Comparison of ENCODE assay signal across 12 cellular contexts in genomic region chr6:26366504-26366903, GRCh38. TPM values are rescaled to one million over a fixed set of nuclear protein-coding genes. Genes with fewer than 3 reads are reported as not detected.
DNase-seq lines count a peak whose midpoint lies in the region; TF ChIP-seq lines count a peak whose summit lies in the region.
"Had no signal": no experiment of that assay in that cellular context is flagged by ENCODE, and none has a peak within 500 bp of the region (broad histone marks: within the 10 kb centered on the region; RNA-seq: fewer than 3 reads in every experiment).

No MANE protein-coding gene starts in this region.

- no peaks in the 10 kb centered on the region for H3K27me3 ChIP-seq in mononuclear cell (ENCODE audit: insufficient read depth, low read length)

- H3K36me3 Mint-ChIP-seq in CD14-positive monocyte: peaks cover 32% of the 10 kb centered on the region in 2 donors

- H3K27me3 Mint-ChIP-seq in CD14-positive monocyte (ENCODE audit: low read depth in 3 of 3): peaks cover 0 to under 1% (median 0%) of the 10 kb centered on the region in 3 donors
- H3K27me3 Mint-ChIP-seq: activated CD4-positive, alpha-beta T cell treated with anti-CD3 and anti-CD28 coated beads, Interleukin-2, amount 10 ng/mL, durations not matched to agents 7 days and 5 days had no signal

- peak overlapping the region; percentile 50 to 91 (median 78) for H3K27ac Mint-ChIP-seq in CD14-positive monocyte

- H3K4me1 ChIP-seq in mononuclear cell (ENCODE audit: insufficient read depth, low read length): peaks cover 42% of the 10 kb centered on the region

- H3K4me3 Mint-ChIP-seq in CD14-positive monocyte: peak overlapping the region; percentile 37 to 84
- H3K4me3 Mint-ChIP-seq: activated CD4-positive, alpha-beta T cell treated with anti-CD3 and anti-CD28 coated beads, Interleukin-2, amount 10 ng/mL, durations not matched to agents 7 days and 5 days had no signal

- TF ChIP-seq CTCF in CD14-positive monocyte (IDR thresholded peaks at IDR 0.05) (no peak), GM12864 (IDR thresholded peaks at IDR 0.05; ENCODE audit: low read depth, low read length, missing control alignments) (no peak)

- no peaks in the 10 kb centered on the region for H3K9me3 ChIP-seq in mononuclear cell (ENCODE audit: low read depth, low read length)

- H3K4me3 ChIP-seq in GM12864 (ENCODE audit: low read depth, low read length) (peak overlapping the region; percentile 81), mononuclear cell (ENCODE audit: low read length) (peak overlapping the region; percentile 70)

- DNase-seq in CD14-positive monocyte (ENCODE audit: low spot score): no peak
- DNase-seq in GM12864 (ENCODE audit: low read depth): no peak
- peak; percentile 15 for DNase-seq in SHP77 treated with DMSO at 0.1 percent for 48 hours (lab: John Stamatoyannopoulos, UW)
- no peak for DNase-seq in NCI-H1105 treated with DMSO at 0.1 percent for 48 hours (lab: John Stamatoyannopoulos, UW)
- DNase-seq in NCI-H2029 (lab: John Stamatoyannopoulos, UW): no peak
- DNase-seq in NCI-H2196 (lab: John Stamatoyannopoulos, UW; ENCODE audit: unreplicated experiment): no peak
- DNase-seq in NCI-H187 (lab: John Stamatoyannopoulos, UW): no peak
- DNase-seq: activated CD4-positive, alpha-beta T cell treated with anti-CD3 and anti-CD28 coated beads, Interleukin-2, amount 10 ng/mL, durations not matched to agents 7 days and 5 days; central memory CD4-positive, alpha-beta T cell; NCI-H748 treated with DMSO at 0.1 percent for 48 hours; posterior cingulate gyrus had no signal

- intact Hi-C loops in CD14-positive monocyte (cut with micrococcal nuclease): loop anchor here in 1 of 2 donors (5.0 kb wide), 1 partner anchor 36 kb away; the partner anchor contains the start of gene BTN3A1

- peaks cover 43% of the 10 kb centered on the region for H3K4me1 Mint-ChIP-seq in CD14-positive monocyte

- peaks cover 0 to 2% (median 0%) of the 10 kb centered on the region in 7 donors for H3K9me3 Mint-ChIP-seq in CD14-positive monocyte
- H3K9me3 Mint-ChIP-seq: activated CD4-positive, alpha-beta T cell treated with anti-CD3 and anti-CD28 coated beads, Interleukin-2, amount 10 ng/mL, durations not matched to agents 7 days and 5 days had no signal

RNA-seq across cellular contexts. Expression of gene BTN3A2, which starts 1.5 kb away (rescaled TPM):
- 10 to 100 TPM; 30.7 to 37.8 TPM for polyA plus RNA-seq in CD14-positive monocyte
- 32.0 TPM for total RNA-seq in mononuclear cell

RNA-seq across cellular contexts. Expression of gene BTN2A2, which starts 16.4 kb away (rescaled TPM):
- polyA plus RNA-seq in CD14-positive monocyte: 1 to 10 TPM; 7.0 to 9.5 TPM
- 29.2 TPM for total RNA-seq in mononuclear cell

RNA-seq across cellular contexts. Expression of gene BTN3A1, which starts 35.6 kb away (rescaled TPM):
- 10 to 100 TPM; 19.7 to 25.1 TPM for polyA plus RNA-seq in CD14-positive monocyte
- total RNA-seq in mononuclear cell: 51.2 TPM
